8 cellular contexts compared by ENCODE assay signal in the genomic region with DNA sequence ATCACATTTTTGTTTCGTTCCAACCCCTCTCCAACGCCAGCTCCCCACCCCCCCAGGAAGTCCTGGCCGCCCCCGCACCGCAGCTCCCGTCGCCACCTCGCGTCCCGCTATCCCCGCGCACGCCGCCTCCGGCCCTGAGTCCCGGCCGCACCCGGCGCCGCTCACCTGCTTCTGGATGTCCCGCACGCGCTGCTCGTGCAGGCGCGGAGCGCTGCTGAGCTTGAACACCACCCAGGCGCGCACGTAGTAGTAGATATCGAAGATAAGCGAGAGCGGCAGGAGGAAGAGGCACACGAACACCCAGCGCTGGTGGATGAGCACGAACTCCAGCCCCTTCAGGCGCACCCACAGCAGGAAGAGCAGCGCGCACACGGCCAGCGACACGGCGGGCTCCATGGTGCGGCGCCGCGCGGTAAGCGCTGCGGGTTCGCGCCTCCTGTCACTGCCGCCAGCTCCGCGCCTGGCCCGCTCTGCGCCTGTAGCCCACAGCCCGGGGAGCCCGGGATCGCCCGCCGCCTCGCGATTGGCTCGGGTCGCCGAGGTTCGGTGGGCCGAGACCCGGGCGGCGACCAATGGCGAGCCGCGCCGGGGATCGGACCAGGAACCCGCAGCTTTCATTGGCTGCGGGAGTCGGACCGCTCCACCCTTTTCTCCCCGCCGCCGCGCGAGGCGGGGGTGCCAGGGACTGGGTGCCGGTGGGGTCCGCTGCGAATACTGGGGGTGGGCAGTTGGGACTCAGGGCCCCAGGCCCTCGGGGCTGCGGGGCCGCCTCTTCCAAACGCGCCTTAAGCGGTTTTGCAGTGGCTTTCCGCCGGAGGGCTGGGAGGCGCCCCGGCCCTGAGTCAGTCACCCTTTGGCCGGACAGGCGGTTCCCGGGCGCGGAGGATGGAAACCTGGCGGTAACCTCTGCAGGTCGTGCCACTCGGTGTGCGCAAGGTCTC. TPM values are rescaled to one million over a fixed set of nuclear protein-coding genes. Genes with fewer than 3 reads are reported as not detected.
DNase-seq lines count a peak whose midpoint lies in the region; ATAC-seq and TF ChIP-seq lines count a peak whose summit lies in the region.

TSS of gene DHCR24 (minus strand) at position 472 of the 941 bp plus-strand sequence. CDS start at position 396, 76 bp downstream.

- ATAC-seq in GM21528 (IDR thresholded peaks at IDR 0.05; ENCODE audit: low FRiP score, unreplicated experiment) (peak; percentile 87), natural killer cell (peak; percentile 89 to 95 (median 94))
- peak; percentile 97 for ATAC-seq in stimulated activated naive CD8-positive, alpha-beta T cell treated with anti-CD3 and anti-CD28 coated beads, Interleukin-15, Interleukin-2, amounts not matched to agents 100 U/mL and 50 U/mL, for 24 hours

- H3K4me1 Mint-ChIP-seq in activated T-helper 2 cell treated with anti-CD3 and anti-CD28 coated beads, Interferon-gamma antibody, Interleukin-2, Interleukin-4, amounts not matched to agents 10 μg/mL and 5 μg/mL and 100 μg/mL, durations not matched to agents 14 hours and 24 hours and 36 hours (ENCODE audit: low read depth), result peaks cover 49% of the 10 kb centered on the region
- peaks cover 51 to 57% of the 10 kb centered on the region in 2 donors for H3K4me1 Mint-ChIP-seq in natural killer cell

- H3K9me3 Mint-ChIP-seq in activated T-helper 2 cell treated with anti-CD3 and anti-CD28 coated beads, Interferon-gamma antibody, Interleukin-2, Interleukin-4, amounts not matched to agents 10 μg/mL and 5 μg/mL and 100 μg/mL, durations not matched to agents 14 hours and 24 hours and 36 hours, result no peaks in the 10 kb centered on the region
- no peaks in the 10 kb centered on the region for H3K9me3 Mint-ChIP-seq in natural killer cell

- intact Hi-C loops in activated T-helper 2 cell treated with anti-CD3 and anti-CD28 coated beads, Interferon-gamma antibody, Interleukin-2, Interleukin-4, amounts not matched to agents 10 μg/mL and 5 μg/mL and 100 μg/mL, durations not matched to agents 14 hours and 24 hours and 36 hours (cut with micrococcal nuclease), result loop anchor here (2.0 kb wide), 1 partner anchor 480 kb away; the partner anchor contains the start of gene SSBP3
- intact Hi-C loops in natural killer cell (cut with micrococcal nuclease), result no loop called here

- H3K27ac Mint-ChIP-seq in activated T-helper 2 cell treated with anti-CD3 and anti-CD28 coated beads, Interferon-gamma antibody, Interleukin-2, Interleukin-4, amounts not matched to agents 10 μg/mL and 5 μg/mL and 100 μg/mL, durations not matched to agents 14 hours and 24 hours and 36 hours, result peak within 1 kb of the TSS; percentile 89
- peak within 1 kb of the TSS; percentile 62 to 68 for H3K27ac Mint-ChIP-seq in natural killer cell

- DNase-seq in DMS53 treated with DMSO at 0.1 percent for 48 hours (lab: John Stamatoyannopoulos, UW; ENCODE audit: unreplicated experiment) (peak; percentile 92), HuH-7.5 (ENCODE audit: low spot score) (peak; percentile 96), RKO (ENCODE audit: low spot score) (peak; percentile 87), fibroblast of peridontal ligament (ENCODE audit: extremely low read depth) (peak; percentile 70), natural killer cell (peak; percentile 75)
- peak; percentile 85 for DNase-seq in activated T-helper 2 cell treated with anti-CD3 and anti-CD28 coated beads, Interferon-gamma antibody, Interleukin-2, Interleukin-4, amounts not matched to agents 10 μg/mL and 5 μg/mL and 100 μg/mL, durations not matched to agents 14 hours and 24 hours and 36 hours (ENCODE audit: low spot score)
- peak; percentile 84 for DNase-seq in stimulated activated naive CD8-positive, alpha-beta T cell treated with anti-CD3 and anti-CD28 coated beads, Interleukin-15, Interleukin-2, amounts not matched to agents 100 U/mL and 50 U/mL, for 24 hours

- H3K36me3 Mint-ChIP-seq in activated T-helper 2 cell treated with anti-CD3 and anti-CD28 coated beads, Interferon-gamma antibody, Interleukin-2, Interleukin-4, amounts not matched to agents 10 μg/mL and 5 μg/mL and 100 μg/mL, durations not matched to agents 14 hours and 24 hours and 36 hours (ENCODE audit: low read depth), result peaks cover 45% of the 10 kb centered on the region
- no peaks in the 10 kb centered on the region for H3K36me3 Mint-ChIP-seq in natural killer cell

- H3K27me3 Mint-ChIP-seq in activated T-helper 2 cell treated with anti-CD3 and anti-CD28 coated beads, Interferon-gamma antibody, Interleukin-2, Interleukin-4, amounts not matched to agents 10 μg/mL and 5 μg/mL and 100 μg/mL, durations not matched to agents 14 hours and 24 hours and 36 hours (ENCODE audit: low read depth), result peaks cover 10% of the 10 kb centered on the region
- peaks cover 7 to 9% of the 10 kb centered on the region in 2 donors for H3K27me3 Mint-ChIP-seq in natural killer cell (ENCODE audit: low read depth in 2 of 2)

- H3K4me3 Mint-ChIP-seq in activated T-helper 2 cell treated with anti-CD3 and anti-CD28 coated beads, Interferon-gamma antibody, Interleukin-2, Interleukin-4, amounts not matched to agents 10 μg/mL and 5 μg/mL and 100 μg/mL, durations not matched to agents 14 hours and 24 hours and 36 hours (ENCODE audit: low read depth), result peak within 1 kb of the TSS; percentile 93
- peak within 1 kb of the TSS; percentile 94 for H3K4me3 Mint-ChIP-seq in natural killer cell

- no peak for TF ChIP-seq CTCF in natural killer cell (IDR thresholded peaks at IDR 0.05)

RNA-seq across cellular contexts. Expression of gene DHCR24, which starts in this region (rescaled TPM):
- 223 and 231 TPM in 2 replicates for total RNA-seq in activated T-helper 2 cell treated with anti-CD3 and anti-CD28 coated beads, Interferon-gamma antibody, Interleukin-2, Interleukin-4, amounts not matched to agents 10 μg/mL and 5 μg/mL and 100 μg/mL, durations not matched to agents 14 hours and 24 hours and 36 hours
- total RNA-seq in natural killer cell, result 10 to 100 TPM in 2 of 3 donors, 1 to 10 TPM in 1; 8.7 to 17.2 (median 10.4) TPM

Comparison
In these comparisons a context has a peak if more than half of its experiments do, and no peak if none do; other contexts are left out.
1. Peak in every context shown above with its lines: DNase-seq and ATAC-seq.
2. RNA of gene DHCR24 (total RNA-seq): 223 to 231 TPM in activated T-helper 2 cell treated with anti-CD3 and anti-CD28 coated beads, Interferon-gamma antibody, Interleukin-2, Interleukin-4, amounts not matched to agents 10 μg/mL and 5 μg/mL and 100 μg/mL, durations not matched to agents 14 hours and 24 hours and 36 hours; 8.7 to 17.2 TPM in natural killer cell; every median in the first group is over 10 times any median in the second.